Comparison of ENCODE assay signal across 8 cellular contexts in genomic region chr5:73519531-73520283, GRCh38. TPM values are rescaled to one million over a fixed set of nuclear protein-coding genes. Genes with fewer than 3 reads are reported as not detected.
DNase-seq lines count a peak whose midpoint lies in the region; ATAC-seq and TF ChIP-seq lines count a peak whose summit lies in the region.

No MANE protein-coding gene starts in this region.

- H3K9me3 Mint-ChIP-seq in natural killer cell treated with Interleukin-12 subunit alpha and Interleukin-12 subunit beta and Interleukin-15 and Interleukin-18, amount 100 ng/mL, for 72 hours = no peaks in the 10 kb centered on the region
- H3K9me3 Mint-ChIP-seq in stimulated activated naive CD8-positive, alpha-beta T cell treated with anti-CD3 and anti-CD28 coated beads, Interleukin-15, Interleukin-2, amounts not matched to agents 100 ng/mL and 50 ng/mL, for 24 hours = no peaks in the 10 kb centered on the region

- H3K27me3 Mint-ChIP-seq in natural killer cell treated with Interleukin-12 subunit alpha and Interleukin-12 subunit beta and Interleukin-15 and Interleukin-18, amount 100 ng/mL, for 72 hours = no peaks in the 10 kb centered on the region
- no peaks in the 10 kb centered on the region for H3K27me3 Mint-ChIP-seq in stimulated activated naive CD8-positive, alpha-beta T cell treated with anti-CD3 and anti-CD28 coated beads, Interleukin-15, Interleukin-2, amounts not matched to agents 100 ng/mL and 50 ng/mL, for 24 hours

- no peak overlapping the region for H3K27ac ChIP-seq in esophagus muscularis mucosa (replicated peaks in 1 of 4)

- H3K36me3 Mint-ChIP-seq in natural killer cell treated with Interleukin-12 subunit alpha and Interleukin-12 subunit beta and Interleukin-15 and Interleukin-18, amount 100 ng/mL, for 72 hours = no peaks in the 10 kb centered on the region
- no peaks in the 10 kb centered on the region for H3K36me3 Mint-ChIP-seq in stimulated activated naive CD8-positive, alpha-beta T cell treated with anti-CD3 and anti-CD28 coated beads, Interleukin-15, Interleukin-2, amounts not matched to agents 100 ng/mL and 50 ng/mL, for 24 hours (ENCODE audit: low read depth)

- H3K36me3 ChIP-seq in esophagus muscularis mucosa = no peaks in the 10 kb centered on the region

- H3K4me1 ChIP-seq in esophagus muscularis mucosa = peaks cover 0 to 14% (median 2%) of the 10 kb centered on the region in 4 donors

- WGBS in esophagus muscularis mucosa = 17% methylated on average over 16 of the region's 16 CpGs

- peaks cover 8 to 9% of the 10 kb centered on the region in 2 donors for H3K4me1 Mint-ChIP-seq in natural killer cell treated with Interleukin-12 subunit alpha and Interleukin-12 subunit beta and Interleukin-15 and Interleukin-18, amount 100 ng/mL, for 72 hours (ENCODE audit: low read depth in 2 of 2)
- H3K4me1 Mint-ChIP-seq in stimulated activated naive CD8-positive, alpha-beta T cell treated with anti-CD3 and anti-CD28 coated beads, Interleukin-15, Interleukin-2, amounts not matched to agents 100 ng/mL and 50 ng/mL, for 24 hours (ENCODE audit: low read depth) = peaks cover 10% of the 10 kb centered on the region

- H3K27me3 ChIP-seq in esophagus muscularis mucosa = no peaks in the 10 kb centered on the region

- peak; percentile 97 for ATAC-seq in GM21619 (IDR thresholded peaks at IDR 0.05; ENCODE audit: unreplicated experiment)
- peak; percentile 89 to 93 for ATAC-seq in natural killer cell treated with Interleukin-12 subunit alpha and Interleukin-12 subunit beta and Interleukin-15 and Interleukin-18, amount 100 ng/mL, for 72 hours

- peak overlapping the region; percentile 44 for H3K4me3 Mint-ChIP-seq in natural killer cell treated with Interleukin-12 subunit alpha and Interleukin-12 subunit beta and Interleukin-15 and Interleukin-18, amount 100 ng/mL, for 72 hours
- H3K4me3 Mint-ChIP-seq in stimulated activated naive CD8-positive, alpha-beta T cell treated with anti-CD3 and anti-CD28 coated beads, Interleukin-15, Interleukin-2, amounts not matched to agents 100 ng/mL and 50 ng/mL, for 24 hours = peak overlapping the region; percentile 23

- H3K27ac Mint-ChIP-seq in natural killer cell treated with Interleukin-12 subunit alpha and Interleukin-12 subunit beta and Interleukin-15 and Interleukin-18, amount 100 ng/mL, for 72 hours = no peak overlapping the region
- no peak overlapping the region for H3K27ac Mint-ChIP-seq in stimulated activated naive CD8-positive, alpha-beta T cell treated with anti-CD3 and anti-CD28 coated beads, Interleukin-15, Interleukin-2, amounts not matched to agents 100 ng/mL and 50 ng/mL, for 24 hours

- intact Hi-C loops in esophagus muscularis mucosa (cut with DNase I) = loop anchor here (1.0 kb wide), 1 partner anchor 17 kb away; no protein-coding TSS in a partner anchor

- H3K4me3 ChIP-seq in Jurkat, Clone E6-1 (ENCODE audit: low read length) = peak overlapping the region; percentile 49
- H3K4me3 ChIP-seq in esophagus muscularis mucosa = no peak overlapping the region

- no peak for TF ChIP-seq EP300 in esophagus muscularis mucosa (IDR thresholded peaks at IDR 0.05)

- no peak for TF ChIP-seq POLR2A in esophagus muscularis mucosa (IDR thresholded peaks at IDR 0.05; ENCODE audit: low read depth)

- TF ChIP-seq CTCF in esophagus muscularis mucosa (IDR thresholded peaks at IDR 0.05) = peak; percentile 58 to 76 (median 64)

- H3K9me3 ChIP-seq in esophagus muscularis mucosa = no peaks in the 10 kb centered on the region

- peak; percentile 38 for DNase-seq in DMS79 treated with DMSO at 0.1 percent for 48 hours (lab: John Stamatoyannopoulos, UW)
- peak; percentile 89 for DNase-seq in Jurkat, Clone E6-1 (ENCODE audit: low read depth, low spot score)
- DNase-seq in OCI-M1 (lab: John Stamatoyannopoulos, UW) = peak; percentile 87
- DNase-seq in activated CD8-positive, alpha-beta memory T cell treated with anti-CD3 and anti-CD28 coated beads, Interleukin-2, amount 50 U/mL, for 48 hours = peak; percentile 68
- no peak for DNase-seq in esophagus muscularis mucosa (ENCODE audit: extremely low spot score)
- DNase-seq in natural killer cell treated with Interleukin-12 subunit alpha and Interleukin-12 subunit beta and Interleukin-15 and Interleukin-18, amount 100 ng/mL, for 72 hours (ENCODE audit: low spot score) = peak; percentile 70

RNA-seq across cellular contexts. Expression of gene BTF3, which starts 21.5 kb away (rescaled TPM):
- 1,353 TPM for polyA plus RNA-seq in Jurkat, Clone E6-1 (2012; ENCODE audit: insufficient read depth, insufficient read length)
- 100 to 1,000 TPM; 455 to 574 (median 539) TPM for total RNA-seq in esophagus muscularis mucosa
- 100 to 1,000 TPM; 426 to 537 TPM for total RNA-seq in natural killer cell treated with Interleukin-12 subunit alpha and Interleukin-12 subunit beta and Interleukin-15 and Interleukin-18, amount 100 ng/mL, for 72 hours

RNA-seq across cellular contexts. Expression of gene ANKRA2, which starts 45.7 kb away (rescaled TPM):
- polyA plus RNA-seq in Jurkat, Clone E6-1 (2012; ENCODE audit: insufficient read depth, insufficient read length) = 17.6 TPM
- total RNA-seq in esophagus muscularis mucosa = 10 to 100 TPM; 18.1 to 28.2 (median 23.0) TPM
- 10 to 100 TPM; 12.2 to 16.9 TPM for total RNA-seq in natural killer cell treated with Interleukin-12 subunit alpha and Interleukin-12 subunit beta and Interleukin-15 and Interleukin-18, amount 100 ng/mL, for 72 hours

RNA-seq across cellular contexts. Expression of gene UTP15, which starts 45.8 kb away (rescaled TPM):
- 14.9 TPM for polyA plus RNA-seq in Jurkat, Clone E6-1 (2012; ENCODE audit: insufficient read depth, insufficient read length)
- total RNA-seq in esophagus muscularis mucosa = 10 to 100 TPM in 2 of 4 donors, 1 to 10 TPM in 2; 7.0 to 18.1 (median 11.9) TPM
- total RNA-seq in natural killer cell treated with Interleukin-12 subunit alpha and Interleukin-12 subunit beta and Interleukin-15 and Interleukin-18, amount 100 ng/mL, for 72 hours = 10 to 100 TPM; 34.9 to 55.1 TPM
